In the genomic region with DNA sequence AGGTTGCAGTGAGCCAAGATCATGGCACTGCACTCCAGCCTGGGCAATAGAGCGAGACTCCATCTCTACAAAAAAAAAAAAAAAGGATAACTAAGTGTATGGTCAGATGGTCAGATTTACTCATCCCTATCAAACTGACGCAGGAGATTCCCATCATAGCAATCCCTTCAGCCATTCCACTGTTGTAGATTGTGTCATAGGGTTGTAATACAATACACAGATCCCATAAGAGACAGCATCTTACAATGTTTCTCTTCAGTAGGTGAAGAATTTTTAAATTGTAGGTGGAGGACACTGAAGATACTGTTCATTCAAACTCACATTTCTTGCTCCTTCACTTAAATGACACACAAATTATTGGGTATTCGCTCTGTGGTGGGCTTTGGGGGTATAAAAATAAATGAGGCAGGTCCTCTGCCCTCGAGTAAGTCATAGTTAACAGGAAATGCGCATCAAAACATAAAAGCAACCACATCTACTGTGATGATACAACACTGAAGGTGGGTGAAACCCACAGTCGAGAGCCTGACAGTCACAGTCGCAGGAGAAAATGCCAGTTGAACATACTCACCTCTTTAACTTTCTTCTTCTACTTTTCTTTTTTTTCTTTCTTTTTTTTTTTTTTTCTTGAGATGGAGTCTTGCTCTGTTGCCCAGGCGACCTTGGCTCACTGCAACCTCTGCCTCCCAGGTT, we compare ENCODE assay signal across 19 cellular contexts.
DNase-seq lines count a peak whose midpoint lies in the region; ATAC-seq lines count a peak whose summit lies in the region.
"Had no signal": no experiment of that assay in that cellular context is flagged by ENCODE, and none has a peak within 500 bp of the region (broad histone marks: within the 10 kb centered on the region; RNA-seq: fewer than 3 reads in every experiment).

No MANE protein-coding gene starts in this region.

- H3K36me3 Mint-ChIP-seq in activated CD4-positive, alpha-beta T cell treated with anti-CD3 and anti-CD28 coated beads for 36 hours (ENCODE audit: low read depth) = no peaks in the 10 kb centered on the region
- no peaks in the 10 kb centered on the region for H3K36me3 Mint-ChIP-seq in activated naive CD8-positive, alpha-beta T cell treated with anti-CD3 and anti-CD28 coated beads, Interleukin-2, amount 50 U/mL, for 24 hours (ENCODE audit: low read depth)

- intact Hi-C loops in activated CD4-positive, alpha-beta T cell treated with anti-CD3 and anti-CD28 coated beads for 36 hours (cut with DNase I, micrococcal nuclease) = no loop called here

- H3K27ac Mint-ChIP-seq in activated CD4-positive, alpha-beta T cell treated with anti-CD3 and anti-CD28 coated beads for 36 hours = peak overlapping the region; percentile 26
- H3K27ac Mint-ChIP-seq in activated naive CD8-positive, alpha-beta T cell treated with anti-CD3 and anti-CD28 coated beads, Interleukin-2, amount 50 U/mL, for 24 hours = peak overlapping the region; percentile 51
- H3K27ac Mint-ChIP-seq: B cell, GM23338 had no signal

- H3K27me3 Mint-ChIP-seq in activated CD4-positive, alpha-beta T cell treated with anti-CD3 and anti-CD28 coated beads for 36 hours = no peaks in the 10 kb centered on the region
- no peaks in the 10 kb centered on the region for H3K27me3 Mint-ChIP-seq in activated naive CD8-positive, alpha-beta T cell treated with anti-CD3 and anti-CD28 coated beads, Interleukin-2, amount 50 U/mL, for 24 hours

- H3K4me3 Mint-ChIP-seq in activated CD4-positive, alpha-beta T cell treated with anti-CD3 and anti-CD28 coated beads for 36 hours = no peak overlapping the region
- no peak overlapping the region for H3K4me3 Mint-ChIP-seq in activated naive CD8-positive, alpha-beta T cell treated with anti-CD3 and anti-CD28 coated beads, Interleukin-2, amount 50 U/mL, for 24 hours
- H3K4me3 Mint-ChIP-seq: B cell, GM23338 had no signal

- ATAC-seq in activated CD4-positive, alpha-beta T cell treated with anti-CD3 and anti-CD28 coated beads for 36 hours = peak; percentile 99
- peak; percentile 93 for ATAC-seq in activated naive CD8-positive, alpha-beta T cell treated with anti-CD3 and anti-CD28 coated beads, Interleukin-2, amount 50 U/mL, for 24 hours
- ATAC-seq in GM21529 (IDR thresholded peaks at IDR 0.05; ENCODE audit: unreplicated experiment) (no peak), HG02981 (IDR thresholded peaks at IDR 0.05; ENCODE audit: unreplicated experiment) (no peak)
- ATAC-seq: GM23338, mucosa of descending colon had no signal

- POLR2A ChIA-PET in activated CD4-positive, alpha-beta T cell treated with anti-CD3 and anti-CD28 coated beads for 36 hours (lab: Charles Lee) = interaction anchor here (0.6 kb wide), 1 partner anchor 13 kb away, joined by 7 read pairs; no protein-coding TSS in a partner anchor

- CTCF ChIA-PET in activated CD4-positive, alpha-beta T cell treated with anti-CD3 and anti-CD28 coated beads for 36 hours (lab: Charles Lee) = no interaction called here

- no peaks in the 10 kb centered on the region for H3K9me3 Mint-ChIP-seq in activated CD4-positive, alpha-beta T cell treated with anti-CD3 and anti-CD28 coated beads for 36 hours (ENCODE audit: low read depth)
- H3K9me3 Mint-ChIP-seq in activated naive CD8-positive, alpha-beta T cell treated with anti-CD3 and anti-CD28 coated beads, Interleukin-2, amount 50 U/mL, for 24 hours = no peaks in the 10 kb centered on the region
- H3K9me3 Mint-ChIP-seq: GM23338 had no signal

- peak; percentile 52 for DNase-seq in activated CD4-positive, alpha-beta T cell treated with anti-CD3 and anti-CD28 coated beads for 36 hours
- DNase-seq in activated CD4-positive, alpha-beta T cell treated with anti-CD3 and anti-CD28 coated beads for 1 hour = no peak
- DNase-seq in activated T-cell treated with anti-CD3 and anti-CD28 coated beads for 4 hours (peak; percentile 12), SKM-1 treated with dmso at 0.1 percent for 144 hours (lab: John Stamatoyannopoulos, UW; ENCODE audit: unreplicated experiment) (no peak)
- peak; percentile 8 for DNase-seq in activated naive CD8-positive, alpha-beta T cell treated with anti-CD3 and anti-CD28 coated beads, Interleukin-2, amount 50 U/mL, for 24 hours
- DNase-seq in stimulated activated CD8-positive, alpha-beta memory T cell treated with anti-CD3 and anti-CD28 coated beads, Interleukin-4, amount 100 ng/mL, for 48 hours = peak; percentile 33
- DNase-seq: activated CD4-positive, CD25-positive, alpha-beta regulatory T cell treated with anti-CD3 and anti-CD28 coated beads, Interleukin-2, amount 50 U/mL, for 72 hours; DMS 273 treated with DMSO at 0.1 percent for 48 hours; dorsolateral prefrontal cortex; Kasumi-1; left ventricle myocardium inferior; mucosa of descending colon; NCI-H1105 treated with DMSO at 0.1 percent for 48 hours; NCI-H69; T1000 had no signal

- H3K4me1 Mint-ChIP-seq in activated CD4-positive, alpha-beta T cell treated with anti-CD3 and anti-CD28 coated beads for 36 hours = peaks cover 31% of the 10 kb centered on the region
- peaks cover 25% of the 10 kb centered on the region for H3K4me1 Mint-ChIP-seq in activated naive CD8-positive, alpha-beta T cell treated with anti-CD3 and anti-CD28 coated beads, Interleukin-2, amount 50 U/mL, for 24 hours
- H3K4me1 Mint-ChIP-seq: B cell had no signal

Comparison
In these comparisons a context has a peak if more than half of its experiments do, and no peak if none do; other contexts are left out.
1. DNase-seq: peak in activated CD4-positive, alpha-beta T cell treated with anti-CD3 and anti-CD28 coated beads for 36 hours (single experiment), activated T-cell treated with anti-CD3 and anti-CD28 coated beads for 4 hours (single experiment), activated naive CD8-positive, alpha-beta T cell treated with anti-CD3 and anti-CD28 coated beads, Interleukin-2, amount 50 U/mL, for 24 hours (single experiment) and stimulated activated CD8-positive, alpha-beta memory T cell treated with anti-CD3 and anti-CD28 coated beads, Interleukin-4, amount 100 ng/mL, for 48 hours (single experiment); none in activated CD4-positive, alpha-beta T cell treated with anti-CD3 and anti-CD28 coated beads for 1 hour (single experiment) and SKM-1 treated with dmso at 0.1 percent for 144 hours (single experiment).
2. ATAC-seq: peak in activated CD4-positive, alpha-beta T cell treated with anti-CD3 and anti-CD28 coated beads for 36 hours (single experiment) and activated naive CD8-positive, alpha-beta T cell treated with anti-CD3 and anti-CD28 coated beads, Interleukin-2, amount 50 U/mL, for 24 hours (single experiment); none in GM21529 (single experiment) and HG02981 (single experiment).